24 cellular contexts compared by ENCODE assay signal in genomic region chr5:66908230-66908629, GRCh38.
"Had no signal": no experiment of that assay in that cellular context is flagged by ENCODE, and none has a peak within 500 bp of the region (broad histone marks: within the 10 kb centered on the region; RNA-seq: fewer than 3 reads in every experiment).

No MANE protein-coding gene starts in this region.

- H3K9me3 ChIP-seq: esophagus muscularis mucosa, gastroesophageal sphincter, heart left ventricle, lower lobe of right lung, mucosa of descending colon had no signal

- H3K4me1 ChIP-seq: esophagus muscularis mucosa, foreskin keratinocyte, gastroesophageal sphincter, lower lobe of right lung had no signal

- H3K36me3 ChIP-seq: esophagus muscularis mucosa, gastroesophageal sphincter, heart left ventricle, lower lobe of right lung had no signal

- H3K9me3 Mint-ChIP-seq: immature natural killer cell; naive thymus-derived CD8-positive, alpha-beta T cell had no signal

- H3K4me1 Mint-ChIP-seq: immature natural killer cell; naive B cell; naive thymus-derived CD8-positive, alpha-beta T cell had no signal

- H3K36me3 Mint-ChIP-seq: immature natural killer cell; mesothelial cell of epicardium; naive B cell; naive thymus-derived CD8-positive, alpha-beta T cell had no signal

- H3K4me3 ChIP-seq: coronary artery, dorsolateral prefrontal cortex, esophagus muscularis mucosa, gastroesophageal sphincter, heart left ventricle, hepatocyte, lower lobe of right lung, mucosa of descending colon had no signal

- H3K27ac Mint-ChIP-seq: immature natural killer cell; mesothelial cell of epicardium; naive B cell; naive thymus-derived CD8-positive, alpha-beta T cell had no signal

- H3K4me3 Mint-ChIP-seq: immature natural killer cell; mesothelial cell of epicardium; naive B cell; naive thymus-derived CD8-positive, alpha-beta T cell had no signal

- H3K27ac ChIP-seq: coronary artery, dorsolateral prefrontal cortex, esophagus muscularis mucosa, foreskin keratinocyte, gastroesophageal sphincter, heart left ventricle, hepatocyte, lower lobe of right lung had no signal

- H3K27me3 ChIP-seq: dorsolateral prefrontal cortex, esophagus muscularis mucosa, foreskin keratinocyte, gastroesophageal sphincter, heart left ventricle, hepatocyte had no signal

- DNase-seq: dermis blood vessel endothelial cell; dorsolateral prefrontal cortex; effector CD4-positive, alpha-beta T cell; effector memory CD4-positive, alpha-beta T cell; foreskin keratinocyte; heart left ventricle; hypothalamus; immature natural killer cell; islet precursor cell; kidney; kidney glomerular epithelial cell; left colon; left ventricle myocardium superior; lower lobe of right lung; mesenchymal stem cell; mucosa of descending colon; naive B cell; naive thymus-derived CD8-positive, alpha-beta T cell had no signal

- H3K79me2 ChIP-seq: hepatocyte had no signal

- ATAC-seq: foreskin keratinocyte; gastroesophageal sphincter; heart left ventricle; left colon; left lobe of liver; left ventricle myocardium superior; mucosa of descending colon; naive thymus-derived CD8-positive, alpha-beta T cell had no signal

- H3K4me2 ChIP-seq: hepatocyte had no signal

- H2AFZ ChIP-seq: hepatocyte had no signal
